In genomic region chr15:100866386-100867330, GRCh38 we compare ENCODE assay signal across 2 cellular contexts.
TF ChIP-seq lines count a peak whose summit lies in the region.

No MANE protein-coding gene starts in this region.

TF ChIP-seq in HepG2, 621 proteins besides CTCF, POLR2A, EP300 and RAD21:
- TF ChIP-seq NFE2L2 (IDR thresholded peaks at IDR 0.05; ENCODE audit: low read length) (peak; percentile 92), MLLT10 (CRISPR knock-in tag; IDR thresholded peaks at IDR 0.05) (no peak), MAFF (IDR thresholded peaks at IDR 0.05; ENCODE audit: low read depth, low read length) (0 out of 2 replicates have a peak, but pooled peaks have one; percentile 42), MAFK (conservative IDR thresholded peaks at IDR 0.05 in 1 of 2, IDR thresholded peaks at IDR 0.05 in 1 of 2; ENCODE audit: low read length in 2 of 2) (peak; percentile 59 to 72), NFE2 (CRISPR knock-in tag; IDR thresholded peaks at IDR 0.05) (peak; percentile 78; the same call in 1 of the 2 replicates)

TF ChIP-seq in K562, 482 proteins besides CTCF, POLR2A, EP300 and RAD21 (continues in another document):
- TF ChIP-seq DDX20 (tag; IDR thresholded peaks at IDR 0.05; ENCODE audit: low read depth), result no peak
- TF ChIP-seq ZNF253 (CRISPR knock-in tag; conservative IDR thresholded peaks at IDR 0.05), result no peak
- no peak for TF ChIP-seq ZNF507 (tag; conservative IDR thresholded peaks at IDR 0.05)
- TF ChIP-seq FOXM1 (IDR thresholded peaks at IDR 0.05; ENCODE audit: low read depth), result no peak
- TF ChIP-seq FOXM1 (CRISPR knock-in tag; IDR thresholded peaks at IDR 0.05; ENCODE audit: low read depth), result no peak
- no peak for TF ChIP-seq RBM22 (IDR thresholded peaks at IDR 0.05; ENCODE audit: low read depth, low read length, poor library complexity, severe bottlenecking)
- TF ChIP-seq ZNF717 (CRISPR knock-in tag; IDR thresholded peaks at IDR 0.05), result no peak
- TF ChIP-seq ZNF316 (IDR thresholded peaks at IDR 0.05), result peak; percentile 73
- no peak for TF ChIP-seq ZNF274 (IDR thresholded peaks at IDR 0.05; ENCODE audit: borderline replicate concordance, low read depth, low read length)
- TF ChIP-seq MAFF (IDR thresholded peaks at IDR 0.05; ENCODE audit: low read length), result peak; percentile 65
- TF ChIP-seq NCOA2 (IDR thresholded peaks at IDR 0.05; ENCODE audit: partially characterized antibody in 2 of 2), result no peak
- TF ChIP-seq ZFX (CRISPR knock-in tag; IDR thresholded peaks at IDR 0.05), result no peak
- TF ChIP-seq FOS (IDR thresholded peaks at IDR 0.05; ENCODE audit: extremely low read depth, insufficient read length), result no peak
- no peak for TF ChIP-seq FUS (optimal IDR thresholded peaks at IDR 0.05; ENCODE audit: low read depth, low read length)
- no peak for TF ChIP-seq SREBF2 (CRISPR knock-in tag; IDR thresholded peaks at IDR 0.05)
- no peak for TF ChIP-seq DLX4 (CRISPR knock-in tag; IDR thresholded peaks at IDR 0.05)
- no peak for TF ChIP-seq ZNF324 (CRISPR knock-in tag; IDR thresholded peaks at IDR 0.05)
- no peak for TF ChIP-seq U2AF2 (optimal IDR thresholded peaks at IDR 0.05; ENCODE audit: low read depth, low read length)
- TF ChIP-seq NR2C2 (CRISPR knock-in tag; IDR thresholded peaks at IDR 0.05), result no peak
- no peak for TF ChIP-seq NR2C2 (tag; IDR thresholded peaks at IDR 0.05)
- no peak for TF ChIP-seq ZZZ3 (IDR thresholded peaks at IDR 0.05)
- TF ChIP-seq NFE2L1 (tag; IDR thresholded peaks at IDR 0.05; ENCODE audit: borderline replicate concordance, low read depth), result peak; percentile 80
- no peak for TF ChIP-seq ATF4 (CRISPR knock-in tag; IDR thresholded peaks at IDR 0.05)
- TF ChIP-seq XRCC3 (IDR thresholded peaks at IDR 0.05), result no peak
- TF ChIP-seq NKRF (IDR thresholded peaks at IDR 0.05; ENCODE audit: borderline replicate concordance), result no peak
- no peak for TF ChIP-seq CUX1 (CRISPR knock-in tag; IDR thresholded peaks at IDR 0.05)
- no peak for TF ChIP-seq ETV1 (tag; conservative IDR thresholded peaks at IDR 0.05; ENCODE audit: low read depth)
- TF ChIP-seq MLLT1 (IDR thresholded peaks at IDR 0.05), result no peak
- no peak for TF ChIP-seq ARID2 (IDR thresholded peaks at IDR 0.05)
- TF ChIP-seq MYBL2 (IDR thresholded peaks at IDR 0.05; ENCODE audit: low read depth), result no peak
- no peak for TF ChIP-seq MYBL2 (CRISPR knock-in tag; IDR thresholded peaks at IDR 0.05; ENCODE audit: borderline replicate concordance)
- no peak for TF ChIP-seq CEBPB (tag; IDR thresholded peaks at IDR 0.05)
- TF ChIP-seq MAFK (IDR thresholded peaks at IDR 0.05; ENCODE audit: low read length), result peak; percentile 71
- no peak for TF ChIP-seq JUNB (CRISPR knock-in tag; conservative IDR thresholded peaks at IDR 0.05)
- TF ChIP-seq ZNF639 (CRISPR knock-in tag; conservative IDR thresholded peaks at IDR 0.05 in 1 of 2, IDR thresholded peaks at IDR 0.05 in 1 of 2), result no peak
- TF ChIP-seq C11orf30 (IDR thresholded peaks at IDR 0.05; ENCODE audit: low read depth), result peak; percentile 75
- no peak for TF ChIP-seq SIX5 (IDR thresholded peaks at IDR 0.05; ENCODE audit: borderline replicate concordance in 1 of 2, insufficient read depth in 1 of 2, low read depth in 1 of 2, low read length in 2 of 2)
- no peak for TF ChIP-seq ZNF699 (CRISPR knock-in tag; IDR thresholded peaks at IDR 0.05; ENCODE audit: insufficient replicate concordance)
- TF ChIP-seq ZNF224 (CRISPR knock-in tag; IDR thresholded peaks at IDR 0.05), result no peak
- no peak for TF ChIP-seq CTBP1 (IDR thresholded peaks at IDR 0.05; ENCODE audit: borderline replicate concordance)
- peak; percentile 88 for TF ChIP-seq NFE2 (IDR thresholded peaks at IDR 0.05; ENCODE audit: low read depth)
- TF ChIP-seq THAP12 (CRISPR knock-in tag; IDR thresholded peaks at IDR 0.05), result no peak
- TF ChIP-seq NCOA1 (IDR thresholded peaks at IDR 0.05; ENCODE audit: low read depth), result no peak
- TF ChIP-seq YBX1 (IDR thresholded peaks at IDR 0.05), result no peak
- no peak for TF ChIP-seq ZBTB34 (CRISPR knock-in tag; IDR thresholded peaks at IDR 0.05)
- TF ChIP-seq MNT (conservative IDR thresholded peaks at IDR 0.05), result no peak
- TF ChIP-seq SMC3 (conservative IDR thresholded peaks at IDR 0.05; ENCODE audit: insufficient read depth, low read depth, low read length), result no peak
- no peak for TF ChIP-seq TSC22D4 (tag; IDR thresholded peaks at IDR 0.05)
- peak; percentile 87 for TF ChIP-seq MAFG (tag; conservative IDR thresholded peaks at IDR 0.05)
- TF ChIP-seq ZNF347 (CRISPR knock-in tag; IDR thresholded peaks at IDR 0.05; ENCODE audit: low read depth), result no peak
- no peak for TF ChIP-seq JUN (IDR thresholded peaks at IDR 0.05; ENCODE audit: borderline replicate concordance, low read depth, low read length)
- no peak for TF ChIP-seq JUN (CRISPR knock-in tag; IDR thresholded peaks at IDR 0.05; ENCODE audit: borderline replicate concordance)
- TF ChIP-seq ZNF174 (CRISPR knock-in tag; IDR thresholded peaks at IDR 0.05), result no peak
